Comparison of ENCODE assay signal across 1 cellular context in genomic region chr18:73409242-73409641, GRCh38.
TF ChIP-seq lines count a peak whose summit lies in the region.

No MANE protein-coding gene starts in this region.

TF ChIP-seq in IMR-90, 13 proteins besides CTCF, POLR2A, EP300 and RAD21:
- TF ChIP-seq BHLHE40 (IDR thresholded peaks at IDR 0.05; ENCODE audit: low read depth, low read length) (no peak), RCOR1 (IDR thresholded peaks at IDR 0.05; ENCODE audit: insufficient replicate concordance, low read length) (no peak), ELK1 (IDR thresholded peaks at IDR 0.05; ENCODE audit: borderline replicate concordance, low read depth, low read length) (no peak), NFE2L2 (IDR thresholded peaks at IDR 0.05; ENCODE audit: low read depth, low read length) (no peak), MAFK (IDR thresholded peaks at IDR 0.05; ENCODE audit: low read depth, low read length) (no peak), MXI1 (IDR thresholded peaks at IDR 0.05; ENCODE audit: borderline replicate concordance, low read depth, low read length) (no peak), USF2 (IDR thresholded peaks at IDR 0.05; ENCODE audit: low read depth, low read length) (no peak), CHD1 (IDR thresholded peaks at IDR 0.05; ENCODE audit: low read depth, low read length) (no peak), RFX5 (IDR thresholded peaks at IDR 0.05; ENCODE audit: low read depth, low read length) (no peak), FOS (IDR thresholded peaks at IDR 0.05; ENCODE audit: low read depth, low read length) (no peak), CEBPB (IDR thresholded peaks at IDR 0.05; ENCODE audit: low read depth, low read length) (no peak), MAZ (IDR thresholded peaks at IDR 0.05; ENCODE audit: borderline replicate concordance, low read depth, low read length) (no peak), SMC3 (IDR thresholded peaks at IDR 0.05; ENCODE audit: low read depth, low read length) (no peak)
